Comparison of ENCODE assay signal across 15 cellular contexts in genomic region chr9:121023064-121023463, GRCh38. TPM values are rescaled to one million over a fixed set of nuclear protein-coding genes. Genes with fewer than 3 reads are reported as not detected.
DNase-seq lines count a peak whose midpoint lies in the region; ATAC-seq and TF ChIP-seq lines count a peak whose summit lies in the region.
"Had no signal": no experiment of that assay in that cellular context is flagged by ENCODE, and none has a peak within 500 bp of the region (broad histone marks: within the 10 kb centered on the region; RNA-seq: fewer than 3 reads in every experiment).

No MANE protein-coding gene starts in this region.

- H3K4me1 Mint-ChIP-seq in T-helper 17 cell = peaks cover 4% of the 10 kb centered on the region
- H3K4me1 Mint-ChIP-seq: CD14-positive monocyte had no signal

- H3K4me3 Mint-ChIP-seq in T-helper 17 cell = peak overlapping the region; percentile 73
- H3K4me3 Mint-ChIP-seq: CD14-positive monocyte had no signal

- no peaks in the 10 kb centered on the region for H3K27me3 ChIP-seq in esophagus muscularis mucosa
- H3K27me3 ChIP-seq: vagina had no signal

- 82% methylated on average over 1 of the region's 1 CpG for WGBS in esophagus muscularis mucosa

- H3K27ac Mint-ChIP-seq in T-helper 17 cell = no peak overlapping the region

- no peak for TF ChIP-seq POLR2A in esophagus muscularis mucosa (IDR thresholded peaks at IDR 0.05; ENCODE audit: low read depth)

- H3K27me3 Mint-ChIP-seq in T-helper 17 cell = no peaks in the 10 kb centered on the region

- TF ChIP-seq EP300 in esophagus muscularis mucosa (IDR thresholded peaks at IDR 0.05) = no peak

- intact Hi-C loops in esophagus muscularis mucosa (cut with DNase I) = no loop called here

- no peak for TF ChIP-seq CTCF in GM20000 (IDR thresholded peaks at IDR 0.05; ENCODE audit: extremely low read depth, missing control alignments)
- peak; percentile 31 for TF ChIP-seq CTCF in foreskin fibroblast (IDR thresholded peaks at IDR 0.05; ENCODE audit: low read depth, low read length)
- TF ChIP-seq CTCF in esophagus muscularis mucosa (IDR thresholded peaks at IDR 0.05) = no peak

- DNase-seq in AG08396 (ENCODE audit: low spot score) (peak; percentile 35), GM20000 (ENCODE audit: low spot score) (peak; percentile 15), T-helper 17 cell (no peak), foreskin fibroblast (peak in 1 of 2 donors; percentile 20), GDM1 (lab: John Stamatoyannopoulos, UW) (no peak), esophagus muscularis mucosa (ENCODE audit: extremely low spot score) (no peak), NCI-H2107 (lab: John Stamatoyannopoulos, UW) (no peak)
- DNase-seq: activated CD4-positive, alpha-beta T cell treated with anti-CD3 and anti-CD28 coated beads for 48 hours; activated effector memory CD4-positive, alpha-beta T cell treated with anti-CD3 and anti-CD28 coated beads, Interleukin-2, amount 50 U/mL, for 16 hours; left cardiac atrium; NCI-H774; nucleus accumbens had no signal

- ATAC-seq in T-helper 17 cell (no peak), GM18867 (IDR thresholded peaks at IDR 0.05; ENCODE audit: unreplicated experiment) (no peak)
- ATAC-seq: left cardiac atrium had no signal

- H3K36me3 Mint-ChIP-seq in T-helper 17 cell (ENCODE audit: low read depth) = peaks cover 5% of the 10 kb centered on the region

- H3K4me3 ChIP-seq in foreskin fibroblast (ENCODE audit: low read depth in 1 of 2, low read length in 2 of 2) (no peak overlapping the region), esophagus muscularis mucosa (no peak overlapping the region)
- H3K4me3 ChIP-seq: vagina had no signal

- no peaks in the 10 kb centered on the region for H3K9me3 ChIP-seq in T-helper 17 cell (ENCODE audit: control insufficient read depth, low read length, poor library complexity, severe bottlenecking)
- H3K9me3 ChIP-seq in esophagus muscularis mucosa = no peaks in the 10 kb centered on the region
- H3K9me3 ChIP-seq: vagina had no signal

- H3K36me3 ChIP-seq in esophagus muscularis mucosa = peaks cover 0 to 11% (median 0%) of the 10 kb centered on the region in 4 donors

- H3K27ac ChIP-seq in esophagus muscularis mucosa (replicated peaks in 1 of 4) = no peak overlapping the region
- H3K27ac ChIP-seq: vagina had no signal

- H3K4me1 ChIP-seq in esophagus muscularis mucosa = no peaks in the 10 kb centered on the region
- H3K4me1 ChIP-seq: vagina had no signal

RNA-seq across cellular contexts. Expression of gene C5, which starts 27.0 kb away (rescaled TPM):
- total RNA-seq in T-helper 17 cell (1 to 10 TPM; 1.3 to 1.9 TPM), esophagus muscularis mucosa (1 to 10 TPM; 3.6 to 6.6 (median 4.6) TPM)

RNA-seq across cellular contexts. Expression of gene CNTRL, which starts 51.7 kb away (rescaled TPM):
- total RNA-seq in T-helper 17 cell = 10 to 100 TPM; 69.5 to 81.1 TPM
- 10 to 100 TPM in 2 of 4 donors, 1 to 10 TPM in 2; 7.8 to 14.1 (median 11.2) TPM for total RNA-seq in esophagus muscularis mucosa

Comparison
In these comparisons a context has a peak if more than half of its experiments do, and no peak if none do; other contexts are left out.
1. DNase-seq: peak in AG08396 (single experiment) and GM20000 (single experiment); none in T-helper 17 cell (0 of 3), GDM1 (single experiment), esophagus muscularis mucosa (single experiment) and NCI-H2107 (single experiment).
2. RNA of gene CNTRL, which starts 51.7 kb away (total RNA-seq): 69.5 to 81.1 TPM in T-helper 17 cell; 7.8 to 14.1 TPM in esophagus muscularis mucosa; every median in the first group is over 4 times any median in the second.